In genomic region chr3:185584681-185585080, GRCh38 we compare ENCODE assay signal across 13 cellular contexts. TPM values are rescaled to one million over a fixed set of nuclear protein-coding genes. Genes with fewer than 3 reads are reported as not detected.
A peak's percentile ranks its signal among the peaks of the same experiment; 100 is the strongest.
DNase-seq lines count a peak whose midpoint lies in the region; ATAC-seq and TF ChIP-seq lines count a peak whose summit lies in the region.
"Had no signal": no experiment of that assay in that cellular context is flagged by ENCODE, and none has a peak within 500 bp of the region (broad histone marks: within the 10 kb centered on the region; RNA-seq: fewer than 3 reads in every experiment).

No MANE protein-coding gene starts in this region.

- no peak overlapping the region for H3K18ac ChIP-seq in H9 (ENCODE audit: insufficient read length, low read depth, low read length)

- H4K8ac ChIP-seq in H9 (replicated peaks; ENCODE audit: insufficient read length, low read depth, low read length) = no peak overlapping the region

- no peaks in the 10 kb centered on the region for H3F3A ChIP-seq in smooth muscle cell (ENCODE audit: low read depth)

- peaks cover 10% of the 10 kb centered on the region for H3K27me3 Mint-ChIP-seq in CD4-positive, CD25-positive, alpha-beta regulatory T cell
- H3K27me3 Mint-ChIP-seq in H9 (ENCODE audit: low read depth) = no peaks in the 10 kb centered on the region; the same call in 1 of the 2 replicates
- peaks cover 3% of the 10 kb centered on the region for H3K27me3 Mint-ChIP-seq in activated naive CD8-positive, alpha-beta T cell treated with anti-CD3 and anti-CD28 coated beads, Interleukin-2, amount 50 U/mL, for 24 hours

- H4K91ac ChIP-seq in H9 (ENCODE audit: insufficient read length, low read depth, low read length) = no peak overlapping the region

- peak overlapping the region in 2 of 3 donors; percentile 40 to 97 for H3K27ac Mint-ChIP-seq in CD4-positive, CD25-positive, alpha-beta regulatory T cell
- H3K27ac Mint-ChIP-seq in H9 = peak overlapping the region; percentile 95 to 98 (median 98)
- peak overlapping the region; percentile 59 for H3K27ac Mint-ChIP-seq in activated naive CD8-positive, alpha-beta T cell treated with anti-CD3 and anti-CD28 coated beads, Interleukin-2, amount 50 U/mL, for 24 hours

- H3K56ac ChIP-seq in H9 (ENCODE audit: insufficient read length, low read depth, low read length) = no peak overlapping the region

- intact Hi-C loops in mucosa of descending colon (cut with DNase I, micrococcal nuclease) = no loop called here

- no peak overlapping the region for H2BK20ac ChIP-seq in H9 (ENCODE audit: low read depth, low read length, poor library complexity, severe bottlenecking)

- no peaks in the 10 kb centered on the region for H3K36me3 ChIP-seq in CD4-positive, CD25-positive, alpha-beta regulatory T cell (ENCODE audit: control insufficient read depth, insufficient read depth, low read length)
- H3K36me3 ChIP-seq in mucosa of descending colon (ENCODE audit: low read depth) (no peaks in the 10 kb centered on the region), smooth muscle cell (ENCODE audit: low read depth) (no peaks in the 10 kb centered on the region)

- H3K4me1 Mint-ChIP-seq in CD4-positive, CD25-positive, alpha-beta regulatory T cell = peaks cover 10 to 38% (median 21%) of the 10 kb centered on the region in 4 donors
- H3K4me1 Mint-ChIP-seq in H9 = peaks cover 28 to 52% of the 10 kb centered on the region in 2 experiments
- H3K4me1 Mint-ChIP-seq in activated naive CD8-positive, alpha-beta T cell treated with anti-CD3 and anti-CD28 coated beads, Interleukin-2, amount 50 U/mL, for 24 hours = peaks cover 38% of the 10 kb centered on the region

- no peaks in the 10 kb centered on the region for H4K20me1 ChIP-seq in H9 (ENCODE audit: control insufficient read depth, insufficient read depth, insufficient read length)
- H4K20me1 ChIP-seq in smooth muscle cell (ENCODE audit: low read depth) = peaks cover 15% of the 10 kb centered on the region

- no peak overlapping the region for H2AK5ac ChIP-seq in H9 (ENCODE audit: insufficient read length, low read length)

- TF ChIP-seq CTCF in H9 (conservative IDR thresholded peaks at IDR 0.05) (no peak), mucosa of descending colon (IDR thresholded peaks at IDR 0.05) (no peak), smooth muscle cell (IDR thresholded peaks at IDR 0.05; ENCODE audit: borderline replicate concordance, insufficient read depth, poor library complexity, severe bottlenecking) (no peak)

- H2AFZ ChIP-seq in H9 (ENCODE audit: low read length) (no peak overlapping the region), smooth muscle cell (ENCODE audit: low read depth) (no peak overlapping the region)

- H3K27me3 ChIP-seq in CD4-positive, CD25-positive, alpha-beta regulatory T cell (ENCODE audit: control insufficient read depth, insufficient read depth, low read length) = no peaks in the 10 kb centered on the region
- no peaks in the 10 kb centered on the region for H3K27me3 ChIP-seq in H9 (ENCODE audit: insufficient read depth, low read length)
- H3K27me3 ChIP-seq in smooth muscle cell (ENCODE audit: low read depth) = no peaks in the 10 kb centered on the region

- H2BK12ac ChIP-seq in H9 (ENCODE audit: insufficient read length, low read depth, low read length) = peak overlapping the region; percentile 57

- no peak overlapping the region for H3K9ac ChIP-seq in H9 (ENCODE audit: extremely low read depth, insufficient read length, low read length)
- no peak overlapping the region for H3K9ac ChIP-seq in smooth muscle cell (ENCODE audit: low read depth)

- H3K14ac ChIP-seq in H9 (ENCODE audit: insufficient read depth, low read length) = no peak overlapping the region

- peaks cover 4% of the 10 kb centered on the region for H3K36me3 Mint-ChIP-seq in CD4-positive, CD25-positive, alpha-beta regulatory T cell
- peaks cover 0 to 5% (median 4%) of the 10 kb centered on the region in 3 experiments; a peak in 4 of 7 replicates for H3K36me3 Mint-ChIP-seq in H9 (ENCODE audit: insufficient read depth in 1 of 3, low read depth in 3 of 3)
- peaks cover 4% of the 10 kb centered on the region for H3K36me3 Mint-ChIP-seq in activated naive CD8-positive, alpha-beta T cell treated with anti-CD3 and anti-CD28 coated beads, Interleukin-2, amount 50 U/mL, for 24 hours (ENCODE audit: low read depth)

- H3K23me2 ChIP-seq in H9 (ENCODE audit: insufficient read length, low read depth, low read length, poor library complexity, severe bottlenecking) = peaks cover 10% of the 10 kb centered on the region

- no CpG with 5 or more reads among the region's 4 CpGs for WGBS in H9 (ENCODE audit: extremely low coverage, insufficient read length, low lambda C conversion rate)
- 85% methylated on average over 4 of the region's 4 CpGs for WGBS in smooth muscle cell (ENCODE audit: low lambda C conversion rate)

- no peak overlapping the region for H2BK120ac ChIP-seq in H9 (ENCODE audit: low read depth, low read length, poor library complexity, severe bottlenecking)

- H4K5ac ChIP-seq in H9 (ENCODE audit: insufficient read length, low read depth, low read length) = no peak overlapping the region

- H2BK15ac ChIP-seq in H9 (ENCODE audit: low read depth, low read length) = no peak overlapping the region

- H3T11ph ChIP-seq in H9 (ENCODE audit: low read length) = no peak overlapping the region

- ATAC-seq in CD4-positive, CD25-positive, alpha-beta regulatory T cell (ENCODE audit: low read depth in 2 of 2) = no peak
- no peak for ATAC-seq in activated naive CD8-positive, alpha-beta T cell treated with anti-CD3 and anti-CD28 coated beads, Interleukin-2, amount 50 U/mL, for 24 hours
- no peak for ATAC-seq in mucosa of descending colon
- ATAC-seq in GM19023 (IDR thresholded peaks at IDR 0.05; ENCODE audit: unreplicated experiment) = no peak
- ATAC-seq in GM21447 (IDR thresholded peaks at IDR 0.05; ENCODE audit: unreplicated experiment) = no peak

- H3K4me3 ChIP-seq in CD4-positive, CD25-positive, alpha-beta regulatory T cell (ENCODE audit: low read depth, low read length) = no peak overlapping the region
- no peak overlapping the region for H3K4me3 ChIP-seq in mucosa of descending colon
- no peak overlapping the region for H3K4me3 ChIP-seq in smooth muscle cell

- peak overlapping the region in 2 of 4 donors; percentile 17 to 36 for H3K4me3 Mint-ChIP-seq in CD4-positive, CD25-positive, alpha-beta regulatory T cell
- H3K4me3 Mint-ChIP-seq in H9 = peak overlapping the region; percentile 70 to 88
- peak overlapping the region; percentile 89 for H3K4me3 Mint-ChIP-seq in activated naive CD8-positive, alpha-beta T cell treated with anti-CD3 and anti-CD28 coated beads, Interleukin-2, amount 50 U/mL, for 24 hours

- no peaks in the 10 kb centered on the region for H3K9me3 ChIP-seq in CD4-positive, CD25-positive, alpha-beta regulatory T cell (ENCODE audit: control insufficient read depth in 2 of 2, low read length in 2 of 2)
- no peaks in the 10 kb centered on the region for H3K9me3 ChIP-seq in H9 (ENCODE audit: control insufficient read depth, low read depth, low read length)
- H3K9me3 ChIP-seq in mucosa of descending colon = no peaks in the 10 kb centered on the region
- no peaks in the 10 kb centered on the region for H3K9me3 ChIP-seq in smooth muscle cell (replicated peaks; ENCODE audit: low read depth)

- H3K4me2 ChIP-seq in H9 (ENCODE audit: insufficient read depth, insufficient read length, low read length) (peak overlapping the region; percentile 94), smooth muscle cell (no peak overlapping the region)

- H3K9me3 Mint-ChIP-seq in CD4-positive, CD25-positive, alpha-beta regulatory T cell = no peaks in the 10 kb centered on the region
- peaks cover 0 to 2% of the 10 kb centered on the region in 2 experiments; a peak in 1 of 5 replicates for H3K9me3 Mint-ChIP-seq in H9
- H3K9me3 Mint-ChIP-seq in activated naive CD8-positive, alpha-beta T cell treated with anti-CD3 and anti-CD28 coated beads, Interleukin-2, amount 50 U/mL, for 24 hours = no peaks in the 10 kb centered on the region

- no peak for DNase-seq in CD4-positive, CD25-positive, alpha-beta regulatory T cell
- DNase-seq in H9 = no peak
- no peak for DNase-seq in activated naive CD8-positive, alpha-beta T cell treated with anti-CD3 and anti-CD28 coated beads, Interleukin-2, amount 50 U/mL, for 24 hours
- peak in 2 of 3 donors; percentile 25 to 45 for DNase-seq in mucosa of descending colon
- DNase-seq in NK-92 (lab: John Stamatoyannopoulos, UW; ENCODE audit: unreplicated experiment) = no peak
- no peak for DNase-seq in smooth muscle cell (lab: John Stamatoyannopoulos, UW; ENCODE audit: unreplicated experiment)
- DNase-seq: activated CD4-positive, CD25-positive, alpha-beta regulatory T cell treated with anti-CD3 and anti-CD28 coated beads, Interleukin-2, amount 50 U/mL, for 72 hours; EL; NCI-H2171 treated with DMSO at 0.1 percent for 48 hours; stimulated activated CD4-positive, alpha-beta T cell treated with anti-CD3 and anti-CD28 coated beads, Interleukin-2, amount 100 ng/mL, for 48 hours had no signal

- peaks cover 15% of the 10 kb centered on the region for H3K4me1 ChIP-seq in CD4-positive, CD25-positive, alpha-beta regulatory T cell (ENCODE audit: control insufficient read depth, insufficient read depth, low read length, poor library complexity, severe bottlenecking)
- H3K4me1 ChIP-seq in H9 (ENCODE audit: insufficient read depth, low read length) (peaks cover 5% of the 10 kb centered on the region), mucosa of descending colon (ENCODE audit: low read depth) (peaks cover 20% of the 10 kb centered on the region), smooth muscle cell (ENCODE audit: low read depth) (peaks cover 3% of the 10 kb centered on the region)

- H3K79me2 ChIP-seq in H9 (ENCODE audit: insufficient read depth, low read length) (peaks cover 26% of the 10 kb centered on the region), smooth muscle cell (ENCODE audit: low read depth) (peaks cover 25% of the 10 kb centered on the region)

- no peak overlapping the region for H3K4ac ChIP-seq in H9 (ENCODE audit: low read depth, low read length)

- peaks cover 5% of the 10 kb centered on the region for H3K79me1 ChIP-seq in H9 (ENCODE audit: insufficient read depth, low read depth, low read length, poor library complexity, severe bottlenecking)

- H3K27ac ChIP-seq in CD4-positive, CD25-positive, alpha-beta regulatory T cell (ENCODE audit: insufficient read depth, low read length, poor library complexity, severe bottlenecking) = no peak overlapping the region
- H3K27ac ChIP-seq in H9 (ENCODE audit: insufficient read length, low read depth, low read length) = no peak overlapping the region
- no peak overlapping the region for H3K27ac ChIP-seq in smooth muscle cell (ENCODE audit: low read depth)

- no peak overlapping the region for H3K23ac ChIP-seq in H9 (ENCODE audit: insufficient read length, low read depth, low read length)

- H2BK5ac ChIP-seq in H9 (ENCODE audit: insufficient read length, low read length) = no peak overlapping the region

RNA-seq across cellular contexts. Expression of gene SENP2, which starts 1.4 kb away (rescaled TPM):
- 51.7 TPM for total RNA-seq in CD4-positive, CD25-positive, alpha-beta regulatory T cell
- polyA plus RNA-seq in CD4-positive, CD25-positive, alpha-beta regulatory T cell = 10 to 100 TPM; 14.3 to 21.4 (median 17.3) TPM
- total RNA-seq in H9 (2021) (89.4 and 90.1 TPM in 2 replicates), mucosa of descending colon (10 to 100 TPM; 27.1 to 40.5 (median 28.4) TPM), smooth muscle cell (22.9 and 51.4 TPM in 2 replicates)
- 27.4 and 28.0 TPM in 2 replicates for polyA plus RNA-seq in smooth muscle cell

RNA-seq across cellular contexts. Expression of gene LIPH, which starts 32.3 kb away (rescaled TPM):
- not detected for total RNA-seq in CD4-positive, CD25-positive, alpha-beta regulatory T cell
- polyA plus RNA-seq in CD4-positive, CD25-positive, alpha-beta regulatory T cell = not detected
- total RNA-seq in H9 (2021) (0.17 and 0.37 TPM in 2 replicates), mucosa of descending colon (100 to 1,000 TPM in 2 of 3 donors, 10 to 100 TPM in 1; 46.3 to 165 (median 122) TPM), smooth muscle cell (0.04 TPM in 1 of 2 replicates, not detected in the other)
- 0.03 TPM in 1 of 2 replicates, not detected in the other for polyA plus RNA-seq in smooth muscle cell
- total RNA-seq: fibroblast of lung had no signal

Comparison
In these comparisons a context has a peak if more than half of its experiments do, and no peak if none do; other contexts are left out.
1. DNase-seq: peak in mucosa of descending colon (2 of 3); none in CD4-positive, CD25-positive, alpha-beta regulatory T cell (0 of 3), H9 (single experiment), activated naive CD8-positive, alpha-beta T cell treated with anti-CD3 and anti-CD28 coated beads, Interleukin-2, amount 50 U/mL, for 24 hours (single experiment), NK-92 (single experiment) and smooth muscle cell (single experiment).
2. RNA of gene LIPH, which starts 32.3 kb away (total RNA-seq): 46.3 to 165 TPM in mucosa of descending colon; not detected in CD4-positive, CD25-positive, alpha-beta regulatory T cell (single experiment), 0.17 to 0.37 TPM in H9 and 0.04 TPM in smooth muscle cell; every median in the first group is over 10 times any median in the second.
3. Peak in every context shown above with its lines, with median percentiles within 50 percentile points of each other: H3K27ac Mint-ChIP-seq.